In genomic region chr1:161224695-161225087, GRCh38 we compare ENCODE assay signal across 12 cellular contexts. TPM values are rescaled to one million over a fixed set of nuclear protein-coding genes. Genes with fewer than 3 reads are reported as not detected.
DNase-seq lines count a peak whose midpoint lies in the region; ATAC-seq, FAIRE-seq and TF ChIP-seq lines count a peak whose summit lies in the region.
"Not testable (repeated sequence)": the region's sequence is repeated elsewhere in the genome, so short reads cannot be mapped to it uniquely, and the experiment has no call there.
"Had no signal": no experiment of that assay in that cellular context is flagged by ENCODE, and none has a peak within 500 bp of the region (broad histone marks: within the 10 kb centered on the region; RNA-seq: fewer than 3 reads in every experiment).

No MANE protein-coding gene starts in this region.

- not testable (repeated sequence) for FAIRE-seq in HepG2 (lab: Jason Lieb, UNC)

- peaks cover 55% of the 10 kb centered on the region for H3K4me1 Mint-ChIP-seq in Caco-2 (ENCODE audit: low read depth, unreplicated experiment)
- H3K4me1 Mint-ChIP-seq in activated CD4-positive, alpha-beta T cell treated with anti-CD3 and anti-CD28 coated beads for 36 hours, result peaks cover 37% of the 10 kb centered on the region
- H3K4me1 Mint-ChIP-seq in activated naive CD8-positive, alpha-beta T cell (ENCODE audit: low read depth), result peaks cover 51% of the 10 kb centered on the region

- H3K4me1 ChIP-seq in Caco-2 (peaks cover 59% of the 10 kb centered on the region), HepG2 (ENCODE audit: insufficient read depth, low read length) (peaks cover 62% of the 10 kb centered on the region), neutrophil (ENCODE audit: control insufficient read depth in 1 of 2, insufficient read depth in 1 of 2, low read depth in 1 of 2, low read length in 1 of 2) (peaks cover 39 to 42% of the 10 kb centered on the region in 2 experiments), spleen (peaks cover 22 to 46% (median 30%) of the 10 kb centered on the region in 6 donors)

- TF ChIP-seq POLR2A in HepG2 (IDR thresholded peaks at IDR 0.05; ENCODE audit: insufficient read depth in 1 of 2, low read depth in 2 of 2, low read length in 2 of 2); spleen (IDR thresholded peaks at IDR 0.05): not testable (repeated sequence)

- 0% methylated on average over 12 of the region's 13 CpGs for WGBS in HepG2 (ENCODE audit: low lambda C conversion rate)
- 79 to 92% (median 91%) methylated on average over 13 of the region's 13 CpGs for WGBS in spleen, 5 donors

- not testable (repeated sequence) for H3K27me3 Mint-ChIP-seq in Caco-2 (ENCODE audit: insufficient read depth, unreplicated experiment); activated CD4-positive, alpha-beta T cell treated with anti-CD3 and anti-CD28 coated beads for 36 hours; activated naive CD8-positive, alpha-beta T cell

- H4K20me1 ChIP-seq in HepG2 (ENCODE audit: insufficient read depth, low read length), result peaks cover 11% of the 10 kb centered on the region

- POLR2A ChIA-PET in Caco-2 (lab: Charles Lee), result interaction anchor here (0.8 to 1.6 kb wide), 5 partner anchors 14 to 89 kb away, joined by 4 to 22 read pairs (median 5); partner anchors contain the start of genes NDUFS2 and SDHC
- POLR2A ChIA-PET in activated CD4-positive, alpha-beta T cell treated with anti-CD3 and anti-CD28 coated beads for 36 hours (lab: Charles Lee), result interaction anchor here (1.3 kb wide), 1 partner anchor 166 kb away, joined by 4 read pairs; no protein-coding TSS in a partner anchor
- POLR2A ChIA-PET in HepG2 (lab: Yijun Ruan, JAX), result interaction anchor here (1.0 to 12.5 kb wide), 15 partner anchors 9 to 215 kb away, joined by 3 to 357 read pairs (median 16); partner anchors contain the start of genes ADAMTS4, B4GALT3, DEDD and FCER1G

- not testable (repeated sequence) for TF ChIP-seq EP300 in HepG2 (IDR thresholded peaks at IDR 0.05; ENCODE audit: low read depth in 2 of 2, low read length in 2 of 2); HepG2 (CRISPR knock-in tag; IDR thresholded peaks at IDR 0.05; ENCODE audit: borderline replicate concordance)

- peak overlapping the region; percentile 80 for H3K4me2 ChIP-seq in HepG2 (ENCODE audit: low read depth, low read length)

- H3K4me3 Mint-ChIP-seq in Caco-2 (ENCODE audit: unreplicated experiment), result peak overlapping the region; percentile 99
- H3K4me3 Mint-ChIP-seq in activated CD4-positive, alpha-beta T cell treated with anti-CD3 and anti-CD28 coated beads for 36 hours; activated naive CD8-positive, alpha-beta T cell: not testable (repeated sequence)

- H3K27ac ChIP-seq in KOPT-K1 (ENCODE audit: low read depth, low read length, poor library complexity, severe bottlenecking), result peak overlapping the region; percentile 33
- H3K27ac ChIP-seq in HepG2 (ENCODE audit: extremely low read length, insufficient read depth, low read length), result peak overlapping the region; percentile 99
- peak overlapping the region; percentile 85 for H3K27ac ChIP-seq in neutrophil
- H3K27ac ChIP-seq in spleen, result peak overlapping the region in 3 of 8 donors; percentile 79 to 85 (median 81)

- H3K27me3 ChIP-seq in Caco-2 (replicated peaks; ENCODE audit: control insufficient read depth, insufficient read depth, low read length); HepG2 (ENCODE audit: control insufficient read depth in 1 of 2, insufficient read depth in 2 of 2, low read length in 2 of 2); neutrophil: not testable (repeated sequence)
- H3K27me3 ChIP-seq in spleen (replicated peaks in 1 of 7), result peaks cover 0 to 20% (median 0%) of the 10 kb centered on the region in 7 donors

- TF ChIP-seq CTCF in Caco-2 (IDR thresholded peaks at IDR 0.05; ENCODE audit: insufficient read depth in 1 of 2, low read depth in 1 of 2, low read length in 1 of 2, severe bottlenecking in 1 of 2, unreplicated experiment in 1 of 2); HepG2 (CRISPR knock-in tag; IDR thresholded peaks at IDR 0.05); neutrophil (IDR thresholded peaks at IDR 0.05); spleen (IDR thresholded peaks at IDR 0.05 in 8 of 11, conservative IDR thresholded peaks at IDR 0.05 in 3 of 11): not testable (repeated sequence)

- not testable (repeated sequence) for ATAC-seq in activated CD4-positive, alpha-beta T cell treated with anti-CD3 and anti-CD28 coated beads for 36 hours; HepG2

- TSS peak; percentile 88 for BruUV-seq in Caco-2 (replicated peaks; lab: Mats Ljungman, UMichigan)
- TSS peak; percentile 85 for BruUV-seq in HepG2 (replicated peaks; lab: Mats Ljungman, UMichigan)

- H3K9ac ChIP-seq in HepG2 (ENCODE audit: insufficient read depth, low read depth, low read length), result peak overlapping the region; percentile 96

- peaks cover 24% of the 10 kb centered on the region for H3K9me3 Mint-ChIP-seq in Caco-2 (ENCODE audit: unreplicated experiment)
- H3K9me3 Mint-ChIP-seq in activated CD4-positive, alpha-beta T cell treated with anti-CD3 and anti-CD28 coated beads for 36 hours (ENCODE audit: low read depth); activated naive CD8-positive, alpha-beta T cell (ENCODE audit: low read depth): not testable (repeated sequence)

- H3K79me2 ChIP-seq in HepG2 (ENCODE audit: insufficient read depth, low read length), result peaks cover 32% of the 10 kb centered on the region

- in situ Hi-C loops in HepG2 (cut with HindIII; ENCODE audit: extremely low pct_ligation_motif_present, low pct_unique_long_range_greater_than_20kb), result loop anchor here (5.0 to 10.0 kb wide), 2 partner anchors 68 to 160 kb away; no protein-coding TSS in a partner anchor

- TF ChIP-seq RAD21 in HepG2 (CRISPR knock-in tag; IDR thresholded peaks at IDR 0.05), result not testable (repeated sequence)

- H3K9me3 ChIP-seq in Caco-2; KOPT-K1 (ENCODE audit: insufficient read depth, low read length, poor library complexity, severe bottlenecking); HepG2 (ENCODE audit: low read length); neutrophil; spleen: not testable (repeated sequence)

- H2AFZ ChIP-seq in HepG2 (ENCODE audit: low read length), result not testable (repeated sequence)

- intact Hi-C loops in Caco-2 (cut with micrococcal nuclease; ENCODE audit: unreplicated experiment), result loop anchor here (1.0 kb wide), 4 partner anchors 7 to 90 kb away; partner anchors contain the start of gene SDHC
- intact Hi-C loops in activated CD4-positive, alpha-beta T cell treated with anti-CD3 and anti-CD28 coated beads for 36 hours (cut with DNase I, micrococcal nuclease), result loop anchor here (1.0 to 5.0 kb wide), 14 partner anchors 15 to 1338 kb away; partner anchors contain the start of genes DEDD (in 2 of the 2), PPOX (in 2 of the 2), B4GALT3 (in 1 of the 2) and NDUFS2 (in 1 of the 2)
- intact Hi-C loops in HepG2 (cut with micrococcal nuclease; ENCODE audit: unreplicated experiment), result loop anchor here (1.0 to 5.0 kb wide), 3 partner anchors 22 to 88 kb away; partner anchors contain the start of genes NDUFS2 and SDHC
- intact Hi-C loops in spleen (cut with DNase I; ENCODE audit: low total_unique reads), result loop anchor here (5.0 kb wide), 2 partner anchors 73 to 148 kb away; no protein-coding TSS in a partner anchor

- H3K4me3 ChIP-seq in Caco-2 (ENCODE audit: low read depth, low read length); neutrophil (ENCODE audit: low read depth in 1 of 2, low read length in 1 of 2); spleen: not testable (repeated sequence)
- peak overlapping the region; percentile 38 to 81 (median 54) for H3K4me3 ChIP-seq in HepG2 (replicated peaks in 1 of 3; ENCODE audit: insufficient read depth in 1 of 3, low read depth in 2 of 3, low read length in 3 of 3)

- not testable (repeated sequence) for H3K36me3 ChIP-seq in Caco-2 (ENCODE audit: control insufficient read depth, insufficient read depth, low read length)
- peaks cover 18% of the 10 kb centered on the region for H3K36me3 ChIP-seq in KOPT-K1 (ENCODE audit: insufficient read depth, low read length)
- peaks cover 13 to 34% of the 10 kb centered on the region in 2 experiments for H3K36me3 ChIP-seq in HepG2 (replicated peaks in 1 of 2; ENCODE audit: control insufficient read depth in 1 of 2, insufficient read depth in 2 of 2, low read length in 2 of 2)
- peaks cover 32% of the 10 kb centered on the region for H3K36me3 ChIP-seq in neutrophil
- peaks cover 0 to 27% (median 14%) of the 10 kb centered on the region in 6 donors for H3K36me3 ChIP-seq in spleen

- H3K27ac Mint-ChIP-seq in Caco-2 (ENCODE audit: unreplicated experiment), result peak overlapping the region; percentile 97
- H3K27ac Mint-ChIP-seq in activated CD4-positive, alpha-beta T cell treated with anti-CD3 and anti-CD28 coated beads for 36 hours, result peak overlapping the region; percentile 87
- peak overlapping the region; percentile 22 for H3K27ac Mint-ChIP-seq in activated naive CD8-positive, alpha-beta T cell

- CTCF ChIA-PET in Caco-2 (lab: Charles Lee), result interaction anchor here (0.6 to 1.9 kb wide), 8 partner anchors 16 to 165 kb away, joined by 4 to 21 read pairs (median 6); partner anchors contain the start of genes NDUFS2 and PPOX
- CTCF ChIA-PET in activated CD4-positive, alpha-beta T cell treated with anti-CD3 and anti-CD28 coated beads for 36 hours (lab: Charles Lee), result interaction anchor here (1.0 to 7.0 kb wide), 10 partner anchors 14 to 165 kb away, joined by 3 to 108 read pairs (median 5); partner anchors contain the start of genes ADAMTS4 and NDUFS2
- CTCF ChIA-PET in HepG2 (lab: Yijun Ruan, JAX; ENCODE audit: low intra/inter-chr PET ratio, low total read pairs), result interaction anchor here (2.0 kb wide), 1 partner anchor 15 kb away, joined by 22 read pairs; no protein-coding TSS in a partner anchor

- H3K36me3 Mint-ChIP-seq in Caco-2 (ENCODE audit: insufficient read depth, unreplicated experiment), result peaks cover 72% of the 10 kb centered on the region
- H3K36me3 Mint-ChIP-seq in activated CD4-positive, alpha-beta T cell treated with anti-CD3 and anti-CD28 coated beads for 36 hours (ENCODE audit: low read depth), result peaks cover 14% of the 10 kb centered on the region
- not testable (repeated sequence) for H3K36me3 Mint-ChIP-seq in activated naive CD8-positive, alpha-beta T cell

- DNase-seq in Caco-2; activated CD4-positive, alpha-beta T cell treated with anti-CD3 and anti-CD28 coated beads for 36 hours; HepG2 (ENCODE audit: low spot score): not testable (repeated sequence)
- peak; percentile 54 for DNase-seq in spleen

RNA-seq across cellular contexts. Expression of gene TOMM40L, which starts 1.2 kb away (rescaled TPM):
- 23.1 and 24.0 TPM in 2 replicates for total RNA-seq in Caco-2 (2022)
- total RNA-seq in activated CD4-positive, alpha-beta T cell treated with anti-CD3 and anti-CD28 coated beads for 36 hours, result 10 to 100 TPM; 12.3 to 13.2 TPM
- 26.2 and 29.1 TPM in 2 replicates for total RNA-seq in HepG2 (2016; rRNA removed; fragmentation: Illumina TruSeq; extraction: Trizol)
- 8.5 and 8.6 TPM in 2 replicates for total RNA-seq in HepG2 (2016; cell fraction: cytosol; rRNA removed; fragmentation: Illumina TruSeq; extraction: Trizol; ENCODE audit: low read depth)
- total RNA-seq in HepG2 (2016; cell fraction: insoluble cytoplasmic fraction; rRNA removed; fragmentation: Illumina TruSeq; extraction: Trizol), result 26.8 and 29.0 TPM in 2 replicates
- 28.7 and 28.9 TPM in 2 replicates for total RNA-seq in HepG2 (2016; cell fraction: membrane; rRNA removed; fragmentation: Illumina TruSeq; extraction: Trizol)
- 18.4 and 20.4 TPM in 2 replicates for total RNA-seq in HepG2 (2016; cell fraction: nucleus; rRNA removed; fragmentation: Illumina TruSeq; extraction: Trizol)
- polyA plus RNA-seq in HepG2 (2011; rRNA removed), result 14.1 and 16.9 TPM in 2 replicates
- 15.2 and 16.3 TPM in 2 replicates for polyA plus RNA-seq in HepG2 (2011; cell fraction: cytosol; rRNA removed)
- 29.3 and 32.6 TPM in 2 replicates for polyA plus RNA-seq in HepG2 (2011; cell fraction: nucleus; rRNA removed)
- polyA plus RNA-seq in HepG2 (2012), result 8.7 and 12.4 TPM in 2 replicates
- 8.3 and 8.8 TPM in 2 replicates for polyA plus RNA-seq in HepG2 (2016; cell fraction: cytosol; fragmentation: Illumina TruSeq; extraction: Trizol; ENCODE audit: low read depth)
- 26.8 and 28.0 TPM in 2 replicates for polyA plus RNA-seq in HepG2 (2016; cell fraction: insoluble cytoplasmic fraction; fragmentation: Illumina TruSeq; extraction: Trizol; ENCODE audit: low read depth)
- polyA plus RNA-seq in HepG2 (2016; cell fraction: membrane; fragmentation: Illumina TruSeq; extraction: Trizol; ENCODE audit: low read depth), result 20.9 and 21.0 TPM in 2 replicates
- polyA plus RNA-seq in HepG2 (2016; cell fraction: nucleus; fragmentation: Illumina TruSeq; extraction: Trizol; ENCODE audit: insufficient read depth, low read depth), result 34.0 and 43.4 TPM in 2 replicates
- 52.6 and 61.0 TPM in 2 replicates for polyA minus RNA-seq in HepG2 (2011; rRNA and poly(A)+ RNA removed; ENCODE audit: low replicate concordance)
- polyA minus RNA-seq in HepG2 (2011; cell fraction: cytosol; rRNA and poly(A)+ RNA removed), result 9.3 and 13.5 TPM in 2 replicates
- polyA minus RNA-seq in HepG2 (2011; cell fraction: nucleus; rRNA and poly(A)+ RNA removed), result 20.0 and 25.9 TPM in 2 replicates
- total RNA-seq in spleen, result 10 to 100 TPM in 5 of 7 donors, 1 to 10 TPM in 2; 8.3 to 15.3 (median 10.7) TPM
- polyA plus RNA-seq in spleen, result 1 to 10 TPM; 6.2 to 8.9 (median 6.5) TPM

RNA-seq across cellular contexts. Expression of gene APOA2, which starts 1.3 kb away (rescaled TPM):
- total RNA-seq in Caco-2 (2022) (711 and 784 TPM in 2 replicates), HepG2 (2016; rRNA removed; fragmentation: Illumina TruSeq; extraction: Trizol) (4,370 and 6,293 TPM in 2 replicates), spleen (not detected)
- total RNA-seq in activated CD4-positive, alpha-beta T cell treated with anti-CD3 and anti-CD28 coated beads for 36 hours, result not detected
- total RNA-seq in HepG2 (2016; cell fraction: cytosol; rRNA removed; fragmentation: Illumina TruSeq; extraction: Trizol; ENCODE audit: low read depth), result 3,975 and 6,491 TPM in 2 replicates
- 4,472 and 6,358 TPM in 2 replicates for total RNA-seq in HepG2 (2016; cell fraction: insoluble cytoplasmic fraction; rRNA removed; fragmentation: Illumina TruSeq; extraction: Trizol)
- total RNA-seq in HepG2 (2016; cell fraction: membrane; rRNA removed; fragmentation: Illumina TruSeq; extraction: Trizol), result 3,955 and 6,101 TPM in 2 replicates
- 3,810 and 3,934 TPM in 2 replicates for total RNA-seq in HepG2 (2016; cell fraction: nucleus; rRNA removed; fragmentation: Illumina TruSeq; extraction: Trizol)
- polyA plus RNA-seq in HepG2 (2011; rRNA removed) (18,293 and 18,774 TPM in 2 replicates), spleen (under 1 TPM in 1 of 3 donors, not detected in 2; 0.29 TPM)
- 17,633 and 21,546 TPM in 2 replicates for polyA plus RNA-seq in HepG2 (2011; cell fraction: cytosol; rRNA removed)
- polyA plus RNA-seq in HepG2 (2011; cell fraction: nucleus; rRNA removed), result 4,893 and 6,777 TPM in 2 replicates
- polyA plus RNA-seq in HepG2 (2012), result 14,747 and 16,401 TPM in 2 replicates
- 6,184 and 9,695 TPM in 2 replicates for polyA plus RNA-seq in HepG2 (2016; cell fraction: cytosol; fragmentation: Illumina TruSeq; extraction: Trizol; ENCODE audit: low read depth)
- 5,809 and 5,829 TPM in 2 replicates for polyA plus RNA-seq in HepG2 (2016; cell fraction: insoluble cytoplasmic fraction; fragmentation: Illumina TruSeq; extraction: Trizol; ENCODE audit: low read depth)
- 5,233 and 7,551 TPM in 2 replicates for polyA plus RNA-seq in HepG2 (2016; cell fraction: membrane; fragmentation: Illumina TruSeq; extraction: Trizol; ENCODE audit: low read depth)
- polyA plus RNA-seq in HepG2 (2016; cell fraction: nucleus; fragmentation: Illumina TruSeq; extraction: Trizol; ENCODE audit: insufficient read depth, low read depth), result 8,211 and 8,782 TPM in 2 replicates
- polyA minus RNA-seq in HepG2 (2011; rRNA and poly(A)+ RNA removed; ENCODE audit: low replicate concordance), result 2.8 and 6,464 TPM in 2 replicates
- polyA minus RNA-seq in HepG2 (2011; cell fraction: cytosol; rRNA and poly(A)+ RNA removed), result 2,868 and 2,995 TPM in 2 replicates
- 1,031 and 1,480 TPM in 2 replicates for polyA minus RNA-seq in HepG2 (2011; cell fraction: nucleus; rRNA and poly(A)+ RNA removed)
- total RNA-seq: H4, LHCN-M2, Right ventricle myocardium inferior, SJSA1 had no signal
- polyA plus RNA-seq: IgD-negative memory B cell had no signal

RNA-seq across cellular contexts. Expression of gene FCER1G, which starts 9.6 kb away (rescaled TPM):
- total RNA-seq in Caco-2 (2022), result 1.5 and 2.6 TPM in 2 replicates
- total RNA-seq in activated CD4-positive, alpha-beta T cell treated with anti-CD3 and anti-CD28 coated beads for 36 hours, result 1 to 10 TPM in 1 of 2 experiments, under 1 TPM in 1; 0.98 to 2.2 TPM
- total RNA-seq in HepG2 (2016; rRNA removed; fragmentation: Illumina TruSeq; extraction: Trizol), result 1.3 and 1.5 TPM in 2 replicates
- total RNA-seq in HepG2 (2016; cell fraction: cytosol; rRNA removed; fragmentation: Illumina TruSeq; extraction: Trizol; ENCODE audit: low read depth), result 2.0 and 3.3 TPM in 2 replicates
- 0.74 and 1.1 TPM in 2 replicates for total RNA-seq in HepG2 (2016; cell fraction: insoluble cytoplasmic fraction; rRNA removed; fragmentation: Illumina TruSeq; extraction: Trizol)
- 0.87 and 1.3 TPM in 2 replicates for total RNA-seq in HepG2 (2016; cell fraction: membrane; rRNA removed; fragmentation: Illumina TruSeq; extraction: Trizol)
- total RNA-seq in HepG2 (2016; cell fraction: nucleus; rRNA removed; fragmentation: Illumina TruSeq; extraction: Trizol), result 1.1 TPM in 1 of 2 replicates, not detected in the other
- polyA plus RNA-seq in HepG2 (2011; rRNA removed), result 4.7 and 6.4 TPM in 2 replicates
- 3.0 and 4.5 TPM in 2 replicates for polyA plus RNA-seq in HepG2 (2011; cell fraction: cytosol; rRNA removed)
- 2.7 and 3.0 TPM in 2 replicates for polyA plus RNA-seq in HepG2 (2011; cell fraction: nucleus; rRNA removed)
- polyA plus RNA-seq in HepG2 (2012), result 2.5 and 4.9 TPM in 2 replicates
- polyA plus RNA-seq in HepG2 (2016; cell fraction: cytosol; fragmentation: Illumina TruSeq; extraction: Trizol; ENCODE audit: low read depth), result 1.8 and 2.9 TPM in 2 replicates
- polyA plus RNA-seq in HepG2 (2016; cell fraction: insoluble cytoplasmic fraction; fragmentation: Illumina TruSeq; extraction: Trizol; ENCODE audit: low read depth), result 3.0 and 3.5 TPM in 2 replicates
- 2.1 and 3.2 TPM in 2 replicates for polyA plus RNA-seq in HepG2 (2016; cell fraction: membrane; fragmentation: Illumina TruSeq; extraction: Trizol; ENCODE audit: low read depth)
- 3.8 and 3.9 TPM in 2 replicates for polyA plus RNA-seq in HepG2 (2016; cell fraction: nucleus; fragmentation: Illumina TruSeq; extraction: Trizol; ENCODE audit: insufficient read depth, low read depth)
- 3.2 TPM in 1 of 2 replicates, not detected in the other for polyA minus RNA-seq in HepG2 (2011; rRNA and poly(A)+ RNA removed; ENCODE audit: low replicate concordance)
- 1.2 TPM in 1 of 2 replicates, not detected in the other for polyA minus RNA-seq in HepG2 (2011; cell fraction: cytosol; rRNA and poly(A)+ RNA removed)
- 2.4 and 2.5 TPM in 2 replicates for polyA minus RNA-seq in HepG2 (2011; cell fraction: nucleus; rRNA and poly(A)+ RNA removed)
- total RNA-seq in spleen, result 100 to 1,000 TPM; 167 to 402 (median 268) TPM
- polyA plus RNA-seq in spleen, result 100 to 1,000 TPM; 148 to 236 (median 202) TPM

RNA-seq across cellular contexts. Expression of gene NR1I3, which starts 13.3 kb away (rescaled TPM):
- total RNA-seq in Caco-2 (2022) (not detected in 2 replicates), HepG2 (2016; rRNA removed; fragmentation: Illumina TruSeq; extraction: Trizol) (0.60 and 0.95 TPM in 2 replicates), spleen (not detected)
- total RNA-seq in activated CD4-positive, alpha-beta T cell treated with anti-CD3 and anti-CD28 coated beads for 36 hours, result not detected
- 0.44 and 0.61 TPM in 2 replicates for total RNA-seq in HepG2 (2016; cell fraction: cytosol; rRNA removed; fragmentation: Illumina TruSeq; extraction: Trizol; ENCODE audit: low read depth)
- 0.62 and 1.3 TPM in 2 replicates for total RNA-seq in HepG2 (2016; cell fraction: insoluble cytoplasmic fraction; rRNA removed; fragmentation: Illumina TruSeq; extraction: Trizol)
- 0.28 and 1.5 TPM in 2 replicates for total RNA-seq in HepG2 (2016; cell fraction: membrane; rRNA removed; fragmentation: Illumina TruSeq; extraction: Trizol)
- 1.3 and 1.6 TPM in 2 replicates for total RNA-seq in HepG2 (2016; cell fraction: nucleus; rRNA removed; fragmentation: Illumina TruSeq; extraction: Trizol)
- polyA plus RNA-seq in HepG2 (2011; rRNA removed) (0.56 and 0.62 TPM in 2 replicates), spleen (under 1 TPM in 2 of 3 donors, not detected in 1; 0.06 to 0.11 TPM)
- 0.25 and 0.55 TPM in 2 replicates for polyA plus RNA-seq in HepG2 (2011; cell fraction: cytosol; rRNA removed)
- 2.3 and 3.0 TPM in 2 replicates for polyA plus RNA-seq in HepG2 (2011; cell fraction: nucleus; rRNA removed)
- polyA plus RNA-seq in HepG2 (2012), result 1.4 and 5.3 TPM in 2 replicates
- 0.33 and 0.49 TPM in 2 replicates for polyA plus RNA-seq in HepG2 (2016; cell fraction: cytosol; fragmentation: Illumina TruSeq; extraction: Trizol; ENCODE audit: low read depth)
- polyA plus RNA-seq in HepG2 (2016; cell fraction: insoluble cytoplasmic fraction; fragmentation: Illumina TruSeq; extraction: Trizol; ENCODE audit: low read depth), result 0.58 and 0.98 TPM in 2 replicates
- 0.23 and 0.64 TPM in 2 replicates for polyA plus RNA-seq in HepG2 (2016; cell fraction: membrane; fragmentation: Illumina TruSeq; extraction: Trizol; ENCODE audit: low read depth)
- polyA plus RNA-seq in HepG2 (2016; cell fraction: nucleus; fragmentation: Illumina TruSeq; extraction: Trizol; ENCODE audit: insufficient read depth, low read depth), result 1.1 and 2.0 TPM in 2 replicates
- 0.32 TPM in 1 of 2 replicates, not detected in the other for polyA minus RNA-seq in HepG2 (2011; rRNA and poly(A)+ RNA removed; ENCODE audit: low replicate concordance)
- not detected in 2 replicates for polyA minus RNA-seq in HepG2 (2011; cell fraction: cytosol; rRNA and poly(A)+ RNA removed)
- 0.62 and 1.7 TPM in 2 replicates for polyA minus RNA-seq in HepG2 (2011; cell fraction: nucleus; rRNA and poly(A)+ RNA removed)
- total RNA-seq: H4, LHCN-M2, Right ventricle myocardium inferior, SJSA1 had no signal
- polyA plus RNA-seq: IgD-negative memory B cell had no signal

RNA-seq across cellular contexts. Expression of gene NDUFS2, which starts 22.5 kb away (rescaled TPM):
- total RNA-seq in Caco-2 (2022) (110 and 115 TPM in 2 replicates), HepG2 (2016; rRNA removed; fragmentation: Illumina TruSeq; extraction: Trizol) (118 and 129 TPM in 2 replicates), spleen (100 to 1,000 TPM in 1 of 7 donors, 10 to 100 TPM in 6; 76.5 to 110 (median 88.0) TPM)
- 10 to 100 TPM; 71.8 to 92.0 TPM for total RNA-seq in activated CD4-positive, alpha-beta T cell treated with anti-CD3 and anti-CD28 coated beads for 36 hours
- 18.0 and 20.7 TPM in 2 replicates for total RNA-seq in HepG2 (2016; cell fraction: cytosol; rRNA removed; fragmentation: Illumina TruSeq; extraction: Trizol; ENCODE audit: low read depth)
- 121 and 133 TPM in 2 replicates for total RNA-seq in HepG2 (2016; cell fraction: insoluble cytoplasmic fraction; rRNA removed; fragmentation: Illumina TruSeq; extraction: Trizol)
- 28.4 and 30.2 TPM in 2 replicates for total RNA-seq in HepG2 (2016; cell fraction: membrane; rRNA removed; fragmentation: Illumina TruSeq; extraction: Trizol)
- 63.0 and 65.1 TPM in 2 replicates for total RNA-seq in HepG2 (2016; cell fraction: nucleus; rRNA removed; fragmentation: Illumina TruSeq; extraction: Trizol)
- polyA plus RNA-seq in HepG2 (2011; rRNA removed) (70.1 and 89.9 TPM in 2 replicates), spleen (10 to 100 TPM; 27.0 to 44.7 (median 34.1) TPM)
- 52.3 and 72.4 TPM in 2 replicates for polyA plus RNA-seq in HepG2 (2011; cell fraction: cytosol; rRNA removed)
- 87.4 and 104 TPM in 2 replicates for polyA plus RNA-seq in HepG2 (2011; cell fraction: nucleus; rRNA removed)
- 117 and 118 TPM in 2 replicates for polyA plus RNA-seq in HepG2 (2012)
- polyA plus RNA-seq in HepG2 (2016; cell fraction: cytosol; fragmentation: Illumina TruSeq; extraction: Trizol; ENCODE audit: low read depth), result 14.3 and 16.0 TPM in 2 replicates
- 134 and 145 TPM in 2 replicates for polyA plus RNA-seq in HepG2 (2016; cell fraction: insoluble cytoplasmic fraction; fragmentation: Illumina TruSeq; extraction: Trizol; ENCODE audit: low read depth)
- 18.1 and 20.3 TPM in 2 replicates for polyA plus RNA-seq in HepG2 (2016; cell fraction: membrane; fragmentation: Illumina TruSeq; extraction: Trizol; ENCODE audit: low read depth)
- 89.9 and 92.0 TPM in 2 replicates for polyA plus RNA-seq in HepG2 (2016; cell fraction: nucleus; fragmentation: Illumina TruSeq; extraction: Trizol; ENCODE audit: insufficient read depth, low read depth)
- 158 and 259 TPM in 2 replicates for polyA minus RNA-seq in HepG2 (2011; rRNA and poly(A)+ RNA removed; ENCODE audit: low replicate concordance)
- polyA minus RNA-seq in HepG2 (2011; cell fraction: cytosol; rRNA and poly(A)+ RNA removed), result 53.5 and 76.1 TPM in 2 replicates
- polyA minus RNA-seq in HepG2 (2011; cell fraction: nucleus; rRNA and poly(A)+ RNA removed), result 67.2 and 85.7 TPM in 2 replicates

Comparison
In these comparisons a context has a peak if more than half of its experiments do, and no peak if none do; other contexts are left out.
1. H3K27ac Mint-ChIP-seq: peak in every context shown above with its lines; median percentile 97 in Caco-2; 87 in activated CD4-positive, alpha-beta T cell treated with anti-CD3 and anti-CD28 coated beads for 36 hours; 22 in activated naive CD8-positive, alpha-beta T cell.
2. RNA of gene APOA2, which starts 1.3 kb away (total RNA-seq): 3,810 to 6,491 TPM in HepG2 and 711 to 784 TPM in Caco-2; not detected in activated CD4-positive, alpha-beta T cell treated with anti-CD3 and anti-CD28 coated beads for 36 hours and not detected in spleen; every median in the first group is over 100 times any median in the second.
3. RNA of gene FCER1G, which starts 9.6 kb away (total RNA-seq): 167 to 402 TPM in spleen; 0.98 to 2.2 TPM in activated CD4-positive, alpha-beta T cell treated with anti-CD3 and anti-CD28 coated beads for 36 hours, 1.5 to 2.6 TPM in Caco-2 and 0.74 to 3.3 TPM in HepG2; every median in the first group is over 10 times any median in the second.